8 cellular contexts compared by ENCODE assay signal in the genomic region with DNA sequence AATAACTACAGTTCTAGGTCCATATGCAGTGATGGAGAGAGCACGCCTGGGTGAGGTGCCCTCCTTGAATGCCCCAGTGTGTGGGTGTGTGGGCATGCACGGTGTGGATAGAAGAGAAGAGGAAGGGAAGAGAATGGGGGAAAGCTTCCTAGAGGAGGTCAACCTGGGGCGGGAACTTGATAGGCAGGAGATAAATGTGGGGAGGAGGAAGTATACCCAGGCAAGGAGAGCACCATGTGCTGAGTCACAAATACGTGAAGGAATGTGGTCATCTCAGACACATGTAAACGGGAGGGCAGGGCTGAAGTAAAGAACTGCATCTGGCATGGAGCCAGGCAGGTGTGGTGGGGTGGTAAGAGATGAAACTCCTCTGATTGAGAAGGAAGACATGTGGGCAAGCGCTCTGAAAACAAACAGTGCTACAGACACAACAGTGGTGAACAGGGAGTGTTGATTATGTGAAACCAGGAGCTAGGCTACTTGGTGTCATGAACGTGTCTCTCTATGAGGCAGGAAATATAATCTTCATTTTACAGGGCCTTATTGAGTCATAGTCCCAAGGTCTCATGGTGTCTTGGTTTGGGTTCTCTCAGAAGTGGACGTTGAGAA.
DNase-seq lines count a peak whose midpoint lies in the region; ATAC-seq and TF ChIP-seq lines count a peak whose summit lies in the region.

No MANE protein-coding gene starts in this region.

- no peak overlapping the region for H3K27ac Mint-ChIP-seq in activated CD8-positive, alpha-beta T cell treated with anti-CD3 and anti-CD28 coated beads, Interleukin-2, amount 10 ng/mL, durations not matched to agents 7 days and 5 days
- H3K27ac Mint-ChIP-seq in natural killer cell treated with Interleukin-12 subunit alpha and Interleukin-12 subunit beta and Interleukin-15 and Interleukin-18, amount 100 ng/mL, for 72 hours = no peak overlapping the region
- no peak overlapping the region for H3K27ac Mint-ChIP-seq in type B pancreatic cell

- DNase-seq in COLO668 (lab: John Stamatoyannopoulos, UW; ENCODE audit: unreplicated experiment) (peak; percentile 38), type B pancreatic cell (ENCODE audit: extremely low spot score, unreplicated experiment) (no peak), prostate gland (ENCODE audit: low spot score) (no peak), anterior cingulate cortex (lab: John Stamatoyannopoulos, UW) (no peak)
- peak; percentile 60 for DNase-seq in activated CD8-positive, alpha-beta T cell treated with anti-CD3 and anti-CD28 coated beads, Interleukin-2, amount 10 ng/mL, durations not matched to agents 7 days and 5 days
- DNase-seq in natural killer cell treated with Interleukin-12 subunit alpha and Interleukin-12 subunit beta and Interleukin-15 and Interleukin-18, amount 100 ng/mL, for 72 hours (ENCODE audit: low spot score) = no peak

- intact Hi-C loops in prostate gland (cut with DNase I) = no loop called here

- TF ChIP-seq POLR2A in prostate gland (IDR thresholded peaks at IDR 0.05) = no peak

- no peaks in the 10 kb centered on the region for H3K36me3 Mint-ChIP-seq in activated CD8-positive, alpha-beta T cell treated with anti-CD3 and anti-CD28 coated beads, Interleukin-2, amount 10 ng/mL, durations not matched to agents 7 days and 5 days (ENCODE audit: low read depth)
- no peaks in the 10 kb centered on the region for H3K36me3 Mint-ChIP-seq in natural killer cell treated with Interleukin-12 subunit alpha and Interleukin-12 subunit beta and Interleukin-15 and Interleukin-18, amount 100 ng/mL, for 72 hours
- H3K36me3 Mint-ChIP-seq in type B pancreatic cell = no peaks in the 10 kb centered on the region

- no peaks in the 10 kb centered on the region for H3K9me3 ChIP-seq in prostate gland

- POLR2A ChIA-PET in activated CD8-positive, alpha-beta T cell treated with anti-CD3 and anti-CD28 coated beads, Interleukin-2, amount 10 ng/mL, durations not matched to agents 7 days and 5 days (lab: Charles Lee) = interaction anchor here (0.6 kb wide), 1 partner anchor 556 kb away, joined by 3 read pairs; a partner anchor contains a TSS

- peak; percentile 63 for ATAC-seq in GM19467 (IDR thresholded peaks at IDR 0.05; ENCODE audit: unreplicated experiment)
- peak; percentile 78 for ATAC-seq in HG03565 (IDR thresholded peaks at IDR 0.05; ENCODE audit: unreplicated experiment)
- ATAC-seq in activated CD8-positive, alpha-beta T cell treated with anti-CD3 and anti-CD28 coated beads, Interleukin-2, amount 10 ng/mL, durations not matched to agents 7 days and 5 days = peak; percentile 68
- peak; percentile 68 to 81 for ATAC-seq in natural killer cell treated with Interleukin-12 subunit alpha and Interleukin-12 subunit beta and Interleukin-15 and Interleukin-18, amount 100 ng/mL, for 72 hours

- H3K36me3 ChIP-seq in prostate gland = no peaks in the 10 kb centered on the region

- peaks cover 7% of the 10 kb centered on the region for H3K9me3 Mint-ChIP-seq in activated CD8-positive, alpha-beta T cell treated with anti-CD3 and anti-CD28 coated beads, Interleukin-2, amount 10 ng/mL, durations not matched to agents 7 days and 5 days (ENCODE audit: insufficient read depth)
- H3K9me3 Mint-ChIP-seq in natural killer cell treated with Interleukin-12 subunit alpha and Interleukin-12 subunit beta and Interleukin-15 and Interleukin-18, amount 100 ng/mL, for 72 hours = peaks cover 3% of the 10 kb centered on the region
- no peaks in the 10 kb centered on the region for H3K9me3 Mint-ChIP-seq in type B pancreatic cell

- TF ChIP-seq CTCF in type B pancreatic cell (conservative IDR thresholded peaks at IDR 0.05) (no peak), prostate gland (IDR thresholded peaks at IDR 0.05) (no peak)

- no peaks in the 10 kb centered on the region for H3K4me1 ChIP-seq in prostate gland (replicated peaks)

- WGBS in prostate gland = 69% methylated on average over 8 of the region's 8 CpGs

- H3K27ac ChIP-seq in prostate gland = no peak overlapping the region

- no peaks in the 10 kb centered on the region for H3K27me3 Mint-ChIP-seq in activated CD8-positive, alpha-beta T cell treated with anti-CD3 and anti-CD28 coated beads, Interleukin-2, amount 10 ng/mL, durations not matched to agents 7 days and 5 days (ENCODE audit: low read depth)
- H3K27me3 Mint-ChIP-seq in natural killer cell treated with Interleukin-12 subunit alpha and Interleukin-12 subunit beta and Interleukin-15 and Interleukin-18, amount 100 ng/mL, for 72 hours = no peaks in the 10 kb centered on the region
- no peaks in the 10 kb centered on the region for H3K27me3 Mint-ChIP-seq in type B pancreatic cell

- no peak overlapping the region for H3K4me3 ChIP-seq in prostate gland

- H3K4me3 Mint-ChIP-seq in activated CD8-positive, alpha-beta T cell treated with anti-CD3 and anti-CD28 coated beads, Interleukin-2, amount 10 ng/mL, durations not matched to agents 7 days and 5 days = no peak overlapping the region
- no peak overlapping the region for H3K4me3 Mint-ChIP-seq in natural killer cell treated with Interleukin-12 subunit alpha and Interleukin-12 subunit beta and Interleukin-15 and Interleukin-18, amount 100 ng/mL, for 72 hours
- H3K4me3 Mint-ChIP-seq in type B pancreatic cell = no peak overlapping the region

- H3K4me1 Mint-ChIP-seq in activated CD8-positive, alpha-beta T cell treated with anti-CD3 and anti-CD28 coated beads, Interleukin-2, amount 10 ng/mL, durations not matched to agents 7 days and 5 days (ENCODE audit: low read depth) = peaks cover 11% of the 10 kb centered on the region
- peaks cover 6 to 14% of the 10 kb centered on the region in 2 donors for H3K4me1 Mint-ChIP-seq in natural killer cell treated with Interleukin-12 subunit alpha and Interleukin-12 subunit beta and Interleukin-15 and Interleukin-18, amount 100 ng/mL, for 72 hours (ENCODE audit: low read depth in 2 of 2)
- no peaks in the 10 kb centered on the region for H3K4me1 Mint-ChIP-seq in type B pancreatic cell (ENCODE audit: unreplicated experiment)

- no peaks in the 10 kb centered on the region for H3K27me3 ChIP-seq in prostate gland (replicated peaks; ENCODE audit: insufficient read depth)

- CTCF ChIA-PET in activated CD8-positive, alpha-beta T cell treated with anti-CD3 and anti-CD28 coated beads, Interleukin-2, amount 10 ng/mL, durations not matched to agents 7 days and 5 days (lab: Charles Lee) = interaction anchor here (0.7 to 4.6 kb wide), 4 partner anchors 11 to 141 kb away, joined by 3 to 29 read pairs (median 4); no protein-coding TSS in a partner anchor

Comparison
In these comparisons a context has a peak if more than half of its experiments do, and no peak if none do; other contexts are left out.
1. DNase-seq: peak in COLO668 (single experiment) and activated CD8-positive, alpha-beta T cell treated with anti-CD3 and anti-CD28 coated beads, Interleukin-2, amount 10 ng/mL, durations not matched to agents 7 days and 5 days (single experiment); none in natural killer cell treated with Interleukin-12 subunit alpha and Interleukin-12 subunit beta and Interleukin-15 and Interleukin-18, amount 100 ng/mL, for 72 hours (single experiment), type B pancreatic cell (single experiment), prostate gland (single experiment) and anterior cingulate cortex (0 of 58).
2. Peak in every context shown above with its lines, with median percentiles within 50 percentile points of each other: ATAC-seq.